In genomic region chr5:143406408-143406807, GRCh38 we compare ENCODE assay signal across 14 cellular contexts. TPM values are rescaled to one million over a fixed set of nuclear protein-coding genes. Genes with fewer than 3 reads are reported as not detected.
A peak's percentile ranks its signal among the peaks of the same experiment; 100 is the strongest.
DNase-seq lines count a peak whose midpoint lies in the region; ATAC-seq and TF ChIP-seq lines count a peak whose summit lies in the region.
"Had no signal": no experiment of that assay in that cellular context is flagged by ENCODE, and none has a peak within 500 bp of the region (broad histone marks: within the 10 kb centered on the region; RNA-seq: fewer than 3 reads in every experiment).

No MANE protein-coding gene starts in this region.

- POLR2A ChIA-PET in MCF 10A (lab: Yijun Ruan, JAX), result no interaction called here

- no peaks in the 10 kb centered on the region for H3K9me3 Mint-ChIP-seq in MCF 10A (ENCODE audit: unreplicated experiment)
- no peaks in the 10 kb centered on the region for H3K9me3 Mint-ChIP-seq in effector memory CD8-positive, alpha-beta T cell
- H3K9me3 Mint-ChIP-seq: dendritic cell treated with granulocyte-macrophage colony-stimulating factor and Interleukin-4, amounts not matched to agents 40 ng/mL and 50 ng/mL, for 4 days had no signal

- H3K27me3 Mint-ChIP-seq in MCF 10A (ENCODE audit: insufficient read depth, unreplicated experiment), result no peaks in the 10 kb centered on the region
- H3K27me3 Mint-ChIP-seq in effector memory CD8-positive, alpha-beta T cell, result peaks cover 0 to 7% of the 10 kb centered on the region in 2 donors
- H3K27me3 Mint-ChIP-seq: dendritic cell treated with granulocyte-macrophage colony-stimulating factor and Interleukin-4, amounts not matched to agents 40 ng/mL and 50 ng/mL, for 4 days had no signal

- no peak overlapping the region for H3K27ac ChIP-seq in breast epithelium
- H3K27ac ChIP-seq in SJCRH30, result no peak overlapping the region
- H3K27ac ChIP-seq in gastrocnemius medialis, result no peak overlapping the region

- no peaks in the 10 kb centered on the region for H3K36me3 Mint-ChIP-seq in MCF 10A (ENCODE audit: insufficient read depth, unreplicated experiment)
- peaks cover 37% of the 10 kb centered on the region for H3K36me3 Mint-ChIP-seq in effector memory CD8-positive, alpha-beta T cell (ENCODE audit: insufficient read depth)

- no peak for TF ChIP-seq POLR2A in breast epithelium (IDR thresholded peaks at IDR 0.05)
- TF ChIP-seq POLR2A in gastrocnemius medialis (IDR thresholded peaks at IDR 0.05), result no peak

- no peaks in the 10 kb centered on the region for H3K9me3 ChIP-seq in breast epithelium
- no peaks in the 10 kb centered on the region; the same call in 1 of the 2 replicates for H3K9me3 ChIP-seq in SJCRH30 (replicated peaks)
- H3K9me3 ChIP-seq in gastrocnemius medialis, result no peaks in the 10 kb centered on the region
- H3K9me3 ChIP-seq: prostate gland had no signal

- DNase-seq in MCF 10A (ENCODE audit: unreplicated experiment), result no peak
- no peak for DNase-seq in breast epithelium (ENCODE audit: low spot score in 2 of 2)
- DNase-seq in SJCRH30, result no peak
- no peak for DNase-seq in effector memory CD8-positive, alpha-beta T cell
- DNase-seq in gastrocnemius medialis, result no peak
- DNase-seq in iPS-NIHi7 (ENCODE audit: extremely low spot score), result no peak
- DNase-seq in DMS114 treated with DMSO at 0.1 percent for 48 hours (lab: John Stamatoyannopoulos, UW; ENCODE audit: unreplicated experiment), result no peak
- DNase-seq: DMS79, midbrain, NCI-H146, NCI-H524 had no signal

- in situ Hi-C loops in gastrocnemius medialis (cut with MboI; ENCODE audit: low sequenced_read_pairs in 4 of 4), result loop anchor here (10.0 to 25.0 kb wide), 6 partner anchors 162 to 482 kb away; no protein-coding TSS in a partner anchor

- H3K4me3 ChIP-seq in breast epithelium (no peak overlapping the region), SJCRH30 (peak overlapping the region; percentile 77), gastrocnemius medialis (no peak overlapping the region)

- no peak for TF ChIP-seq CTCF in MCF 10A (IDR thresholded peaks at IDR 0.05; ENCODE audit: unreplicated experiment)
- TF ChIP-seq CTCF in breast epithelium (IDR thresholded peaks at IDR 0.05), result no peak
- no peak for TF ChIP-seq CTCF in gastrocnemius medialis (IDR thresholded peaks at IDR 0.05 in 4 of 5, conservative IDR thresholded peaks at IDR 0.05 in 1 of 5)

- no TSS peak for BruUV-seq in MCF 10A (replicated peaks; lab: Mats Ljungman, UMichigan)

- H3K36me3 ChIP-seq in breast epithelium (no peaks in the 10 kb centered on the region), SJCRH30 (no peaks in the 10 kb centered on the region), gastrocnemius medialis (no peaks in the 10 kb centered on the region)
- H3K36me3 ChIP-seq: prostate gland had no signal

- H3K4me3 Mint-ChIP-seq in MCF 10A (ENCODE audit: unreplicated experiment), result peak overlapping the region; percentile 98
- H3K4me3 Mint-ChIP-seq in effector memory CD8-positive, alpha-beta T cell, result peak overlapping the region; percentile 55 to 85

- CTCF ChIA-PET in MCF 10A (lab: Yijun Ruan, JAX), result no interaction called here

- H3K4me1 Mint-ChIP-seq in MCF 10A (ENCODE audit: insufficient read depth, unreplicated experiment), result peaks cover 11% of the 10 kb centered on the region
- H3K4me1 Mint-ChIP-seq in effector memory CD8-positive, alpha-beta T cell (ENCODE audit: low read depth in 2 of 2), result peaks cover 11 to 17% of the 10 kb centered on the region in 2 donors

- H3K4me1 ChIP-seq in breast epithelium (no peaks in the 10 kb centered on the region), SJCRH30 (no peaks in the 10 kb centered on the region; the same call in 1 of the 2 replicates), gastrocnemius medialis (peaks cover 3 to 4% of the 10 kb centered on the region in 2 donors)
- H3K4me1 ChIP-seq: prostate gland had no signal

- intact Hi-C loops in MCF 10A (cut with micrococcal nuclease) (no loop called here), breast epithelium (cut with DNase I; ENCODE audit: low total_unique reads) (loop anchor here (10.0 kb wide), 1 partner anchor 382 kb away; no protein-coding TSS in a partner anchor), gastrocnemius medialis (cut with DNase I; ENCODE audit: low total_unique reads) (loop anchor here (2.0 to 10.0 kb wide), 2 partner anchors 418 to 632 kb away; partner anchors contain the start of gene ARHGAP26)

- H3K27me3 ChIP-seq in breast epithelium, result no peaks in the 10 kb centered on the region
- no peaks in the 10 kb centered on the region for H3K27me3 ChIP-seq in SJCRH30
- H3K27me3 ChIP-seq in gastrocnemius medialis, result no peaks in the 10 kb centered on the region

- no peak for ATAC-seq in effector memory CD8-positive, alpha-beta T cell (replicated peaks)
- no peak for ATAC-seq in gastrocnemius medialis
- ATAC-seq in activated CD4-positive, CD25-positive, alpha-beta regulatory T cell treated with anti-CD3 and anti-CD28 coated beads, Interleukin-2, amount 50 U/mL, for 24 hours, result no peak

- peak overlapping the region; percentile 99 for H3K27ac Mint-ChIP-seq in MCF 10A (ENCODE audit: low read depth, unreplicated experiment)
- peak overlapping the region; percentile 95 to 99 for H3K27ac Mint-ChIP-seq in effector memory CD8-positive, alpha-beta T cell

RNA-seq across cellular contexts. Expression of gene NR3C1, which starts 2.9 kb away (rescaled TPM):
- total RNA-seq in MCF 10A (2022), result 92.9 and 113 TPM in 2 replicates
- total RNA-seq in breast epithelium, result 100 to 1,000 TPM in 1 of 3 donors, 10 to 100 TPM in 2; 51.1 to 122 (median 69.7) TPM
- total RNA-seq in SJCRH30 (2014; rRNA removed; shearing (Covaris generic)), result 27.9 and 31.9 TPM in 2 replicates
- 10 to 100 TPM; 56.7 to 79.1 (median 64.4) TPM for total RNA-seq in gastrocnemius medialis
